Comparison of ENCODE assay signal across 11 cellular contexts in genomic region chr12:52042706-52043385, GRCh38. TPM values are rescaled to one million over a fixed set of nuclear protein-coding genes. Genes with fewer than 3 reads are reported as not detected.
DNase-seq lines count a peak whose midpoint lies in the region; ATAC-seq and TF ChIP-seq lines count a peak whose summit lies in the region.
"Had no signal": no experiment of that assay in that cellular context is flagged by ENCODE, and none has a peak within 500 bp of the region (broad histone marks: within the 10 kb centered on the region; RNA-seq: fewer than 3 reads in every experiment).

No MANE protein-coding gene starts in this region.

- peak overlapping the region; percentile 55 for H3K4me2 ChIP-seq in Karpas-422 (ENCODE audit: low read depth, low read length, poor library complexity, severe bottlenecking)

- ATAC-seq in stimulated activated effector memory CD8-positive, alpha-beta T cell treated with anti-CD3 and anti-CD28 coated beads, Interleukin-12 subunit alpha, Interleukin-12 subunit beta, amount 100 ng/mL, for 72 hours = no peak

- TF ChIP-seq EP300 in esophagus muscularis mucosa (IDR thresholded peaks at IDR 0.05) = no peak

- no peak overlapping the region for H3K4me3 Mint-ChIP-seq in stimulated activated effector memory CD8-positive, alpha-beta T cell treated with anti-CD3 and anti-CD28 coated beads, Interleukin-12 subunit alpha, Interleukin-12 subunit beta, amount 100 ng/mL, for 72 hours

- H3K36me3 ChIP-seq in Karpas-422 (ENCODE audit: insufficient read depth, low read length) = no peaks in the 10 kb centered on the region
- H3K36me3 ChIP-seq in esophagus muscularis mucosa = peaks cover 0 to 30% (median 0%) of the 10 kb centered on the region in 4 donors

- TF ChIP-seq CTCF in esophagus muscularis mucosa (IDR thresholded peaks at IDR 0.05) = no peak

- 83% methylated on average over 7 of the region's 8 CpGs for WGBS in esophagus muscularis mucosa

- H3K36me3 Mint-ChIP-seq in stimulated activated effector memory CD8-positive, alpha-beta T cell treated with anti-CD3 and anti-CD28 coated beads, Interleukin-12 subunit alpha, Interleukin-12 subunit beta, amount 100 ng/mL, for 72 hours = peaks cover 12% of the 10 kb centered on the region

- no peak for TF ChIP-seq POLR2A in esophagus muscularis mucosa (IDR thresholded peaks at IDR 0.05; ENCODE audit: low read depth)

- H2AFZ ChIP-seq in Karpas-422 (ENCODE audit: low read length) = no peak overlapping the region

- no peaks in the 10 kb centered on the region for H3K9me3 ChIP-seq in Karpas-422 (ENCODE audit: low read length)
- no peaks in the 10 kb centered on the region for H3K9me3 ChIP-seq in esophagus muscularis mucosa

- no peaks in the 10 kb centered on the region for H3K27me3 ChIP-seq in Karpas-422 (ENCODE audit: low read length)
- no peaks in the 10 kb centered on the region for H3K27me3 ChIP-seq in esophagus muscularis mucosa

- H3K4me3 ChIP-seq in Karpas-422 (ENCODE audit: low read length) (peak overlapping the region; percentile 51; the same call in 1 of the 2 replicates), esophagus muscularis mucosa (no peak overlapping the region)

- H3K79me2 ChIP-seq in Karpas-422 (ENCODE audit: low read length) = no peaks in the 10 kb centered on the region

- no peaks in the 10 kb centered on the region for H3K9me2 ChIP-seq in Karpas-422 (replicated peaks; ENCODE audit: insufficient read depth, low read length)

- peaks cover 50% of the 10 kb centered on the region for H3K4me1 Mint-ChIP-seq in stimulated activated effector memory CD8-positive, alpha-beta T cell treated with anti-CD3 and anti-CD28 coated beads, Interleukin-12 subunit alpha, Interleukin-12 subunit beta, amount 100 ng/mL, for 72 hours

- peak overlapping the region; percentile 87 for H3K27ac Mint-ChIP-seq in stimulated activated effector memory CD8-positive, alpha-beta T cell treated with anti-CD3 and anti-CD28 coated beads, Interleukin-12 subunit alpha, Interleukin-12 subunit beta, amount 100 ng/mL, for 72 hours

- H4K20me1 ChIP-seq in Karpas-422 (ENCODE audit: insufficient read depth, low read depth, low read length) = 0 out of 2 replicates have a peak, but pooled peaks cover 4% of the 10 kb centered on the region

- intact Hi-C loops in esophagus muscularis mucosa (cut with DNase I) = no loop called here

- H3K27ac ChIP-seq in Karpas-422 (ENCODE audit: low read length) (no peak overlapping the region), esophagus muscularis mucosa (replicated peaks in 1 of 4) (peak overlapping the region; percentile 91 to 100 (median 97))

- no peaks in the 10 kb centered on the region for H3K9me3 Mint-ChIP-seq in stimulated activated effector memory CD8-positive, alpha-beta T cell treated with anti-CD3 and anti-CD28 coated beads, Interleukin-12 subunit alpha, Interleukin-12 subunit beta, amount 100 ng/mL, for 72 hours

- H3K4me1 ChIP-seq in Karpas-422 (ENCODE audit: low read length) = peaks cover 27% of the 10 kb centered on the region
- H3K4me1 ChIP-seq in esophagus muscularis mucosa = peaks cover 67 to 89% (median 77%) of the 10 kb centered on the region in 4 donors

- DNase-seq in Karpas-422 = no peak
- peak; percentile 56 for DNase-seq in NCI-H69 (lab: John Stamatoyannopoulos, UW)
- DNase-seq in esophagus muscularis mucosa (ENCODE audit: extremely low spot score) = no peak
- no peak for DNase-seq in stimulated activated effector memory CD8-positive, alpha-beta T cell treated with anti-CD3 and anti-CD28 coated beads, Interleukin-12 subunit alpha, Interleukin-12 subunit beta, amount 100 ng/mL, for 72 hours (ENCODE audit: low spot score in 2 of 2)
- no peak for DNase-seq in DMS114 treated with DMSO at 0.1 percent for 48 hours (lab: John Stamatoyannopoulos, UW; ENCODE audit: unreplicated experiment)
- no peak for DNase-seq in GM03348 (ENCODE audit: low spot score)
- no peak for DNase-seq in retina
- no peak for DNase-seq in D341Med (ENCODE audit: low spot score)
- DNase-seq: hippocampal formation, NCI-H526 treated with DMSO at 0.1 percent for 48 hours had no signal

- H3K9ac ChIP-seq in Karpas-422 (ENCODE audit: low read length) = peak overlapping the region; percentile 53

RNA-seq across cellular contexts. Expression of gene NR4A1, which starts 8.4 kb away (rescaled TPM):
- 11.7 and 26.9 TPM in 2 replicates for total RNA-seq in Karpas-422 (2014; rRNA removed; shearing (Covaris generic); ENCODE audit: low replicate concordance)
- 10 to 100 TPM; 26.2 to 88.1 (median 59.4) TPM for total RNA-seq in esophagus muscularis mucosa

RNA-seq across cellular contexts. Expression of gene ATG101, which starts 26.9 kb away (rescaled TPM):
- 31.9 and 63.0 TPM in 2 replicates for total RNA-seq in Karpas-422 (2014; rRNA removed; shearing (Covaris generic); ENCODE audit: low replicate concordance)
- 10 to 100 TPM; 30.3 to 71.4 (median 61.2) TPM for total RNA-seq in esophagus muscularis mucosa

RNA-seq across cellular contexts. Expression of gene TAMALIN, which starts 36.1 kb away (rescaled TPM):
- 0.47 TPM in 1 of 2 replicates, not detected in the other for total RNA-seq in Karpas-422 (2014; rRNA removed; shearing (Covaris generic); ENCODE audit: low replicate concordance)
- total RNA-seq in esophagus muscularis mucosa = 10 to 100 TPM; 13.3 to 26.9 (median 18.3) TPM

RNA-seq across cellular contexts. Expression of gene SMIM41, which starts 36.7 kb away (rescaled TPM):
- 0.75 TPM in 1 of 2 replicates, not detected in the other for total RNA-seq in Karpas-422 (2014; rRNA removed; shearing (Covaris generic); ENCODE audit: low replicate concordance)
- total RNA-seq in esophagus muscularis mucosa = 10 to 100 TPM in 1 of 4 donors, 1 to 10 TPM in 3; 2.1 to 26.6 (median 5.6) TPM
- total RNA-seq: activated CD8-positive, alpha-beta memory T cell treated with anti-CD3 and anti-CD28 coated beads for 36 hours had no signal
